Comparison of ENCODE assay signal across 7 cellular contexts in the genomic region with DNA sequence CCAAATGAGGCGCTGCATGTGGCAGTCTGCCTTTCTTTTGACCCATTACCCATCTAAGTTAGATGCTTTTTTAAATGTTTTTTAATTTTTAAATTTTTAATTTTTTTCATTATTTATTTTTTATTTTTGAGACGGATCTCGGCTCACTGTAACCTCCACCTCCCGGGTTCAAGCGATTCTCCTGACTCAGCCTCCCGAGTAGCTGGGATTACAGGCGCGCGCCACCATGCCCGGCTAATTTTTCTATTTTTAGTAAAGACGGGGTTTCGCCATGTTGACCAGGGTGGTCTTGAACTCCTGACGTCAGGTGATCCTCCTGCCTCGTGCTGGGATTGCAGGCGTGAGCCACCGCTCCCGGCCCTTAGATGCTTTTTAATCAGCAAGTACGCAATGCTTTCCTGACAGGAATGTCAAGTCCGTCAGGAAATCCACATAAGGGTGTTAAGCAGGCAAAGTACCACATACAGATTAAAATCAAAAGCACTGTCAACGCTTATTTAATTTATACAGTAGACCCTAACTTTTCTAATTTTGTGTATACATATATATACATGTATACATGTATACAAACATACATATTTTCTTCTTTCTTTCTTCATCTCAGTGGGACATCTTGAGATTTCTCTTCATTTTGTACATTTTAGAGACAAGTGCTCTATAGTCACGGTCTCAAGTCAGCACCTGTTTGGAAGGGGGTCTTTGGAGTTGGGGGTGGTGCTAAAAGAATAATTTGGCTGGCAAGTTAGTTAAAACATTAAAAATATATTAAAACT. TPM values are rescaled to one million over a fixed set of nuclear protein-coding genes. Genes with fewer than 3 reads are reported as not detected.
DNase-seq lines count a peak whose midpoint lies in the region; ATAC-seq and TF ChIP-seq lines count a peak whose summit lies in the region.

No MANE protein-coding gene starts in this region.

- peaks cover 19% of the 10 kb centered on the region for H3K27me3 Mint-ChIP-seq in neural progenitor cell (ENCODE audit: insufficient read depth, low read depth)

- H3K9me2 ChIP-seq in GM23248 (ENCODE audit: insufficient read depth): no peaks in the 10 kb centered on the region

- H3K4me1 Mint-ChIP-seq in neural progenitor cell: peaks cover 21% of the 10 kb centered on the region

- peak overlapping the region; percentile 50 for H3K27ac ChIP-seq in GM23248
- H3K27ac ChIP-seq in neural progenitor cell: no peak overlapping the region

- peaks cover 16% of the 10 kb centered on the region for H3K36me3 Mint-ChIP-seq in neural progenitor cell

- H2AFZ ChIP-seq in GM23248: peak overlapping the region; percentile 46; the same call in 1 of the 2 replicates
- H2AFZ ChIP-seq in neural progenitor cell (replicated peaks): no peak overlapping the region

- H3K4me1 ChIP-seq in GM23248 (ENCODE audit: insufficient read depth) (peaks cover 24% of the 10 kb centered on the region), neural progenitor cell (peaks cover 12% of the 10 kb centered on the region)

- H3K9me3 ChIP-seq in GM23248 (ENCODE audit: low read depth): no peaks in the 10 kb centered on the region
- H3K9me3 ChIP-seq in neural progenitor cell (ENCODE audit: low read depth): no peaks in the 10 kb centered on the region

- H3K27me3 ChIP-seq in GM23248 (replicated peaks; ENCODE audit: insufficient read depth): no peaks in the 10 kb centered on the region
- H3K27me3 ChIP-seq in neural progenitor cell: no peaks in the 10 kb centered on the region

- H3K4me3 ChIP-seq in GM23248 (peak overlapping the region; percentile 50), neural progenitor cell (peak overlapping the region; percentile 26)

- ATAC-seq in GM18858 (IDR thresholded peaks at IDR 0.05; ENCODE audit: unreplicated experiment) (no peak), HG03571 (IDR thresholded peaks at IDR 0.05; ENCODE audit: unreplicated experiment) (no peak)

- peak overlapping the region; percentile 99 for H3K27ac Mint-ChIP-seq in neural progenitor cell

- H3K36me3 ChIP-seq in GM23248 (ENCODE audit: low read depth) (no peaks in the 10 kb centered on the region), neural progenitor cell (peaks cover under 1% of the 10 kb centered on the region)

- H3F3A ChIP-seq in GM23248 (ENCODE audit: insufficient read depth): peaks cover 28% of the 10 kb centered on the region
- peaks cover 22% of the 10 kb centered on the region for H3F3A ChIP-seq in neural progenitor cell (ENCODE audit: low read depth)

- WGBS in GM23248 (ENCODE audit: low coverage in 1 of 2, low lambda C conversion rate in 2 of 2, missing lambda C conversion rate in 2 of 2), 2 experiments: 9 to 10% methylated on average over 21 of the region's 21 CpGs

- H3K9ac ChIP-seq in GM23248 (0 out of 2 replicates have a peak overlapping the region, but pooled peaks have one; percentile 5), neural progenitor cell (no peak overlapping the region)

- H3K9me3 Mint-ChIP-seq in neural progenitor cell: peaks cover 4% of the 10 kb centered on the region

- peak; percentile 75 for DNase-seq in GM23248
- peak; percentile 38 to 64 for DNase-seq in NCI-H524 (lab: John Stamatoyannopoulos, UW)
- peak; percentile 32 for DNase-seq in activated CD8-positive, alpha-beta memory T cell treated with anti-CD3 and anti-CD28 coated beads, Interleukin-2, amount 50 U/mL, for 4 hours
- DNase-seq in fibroblast of gingiva (ENCODE audit: low read depth): peak; percentile 86
- DNase-seq in neural progenitor cell (ENCODE audit: low spot score): peak; percentile 73

- H4K20me1 ChIP-seq in GM23248 (ENCODE audit: insufficient read depth): no peaks in the 10 kb centered on the region
- no peaks in the 10 kb centered on the region for H4K20me1 ChIP-seq in neural progenitor cell (ENCODE audit: low read depth)

- in situ Hi-C loops in GM23248 (cut with MboI): no loop called here

- peak overlapping the region; percentile 95 for H3K4me3 Mint-ChIP-seq in neural progenitor cell

- peak overlapping the region; percentile 76 for H3K4me2 ChIP-seq in GM23248 (ENCODE audit: unreplicated experiment)
- H3K4me2 ChIP-seq in neural progenitor cell: peak overlapping the region; percentile 70

- no peak for TF ChIP-seq CTCF in neural progenitor cell (IDR thresholded peaks at IDR 0.05)

- H3K79me2 ChIP-seq in GM23248 (ENCODE audit: insufficient read depth): 0 out of 2 replicates have a peak, but pooled peaks cover 12% of the 10 kb centered on the region
- H3K79me2 ChIP-seq in neural progenitor cell (ENCODE audit: low read depth): peaks cover 14% of the 10 kb centered on the region

RNA-seq across cellular contexts. Expression of a gene that starts 1.0 kb away (rescaled TPM):
- 26.5 and 28.6 TPM in 2 replicates for total RNA-seq in GM23248 (2014; rRNA removed; shearing (Covaris generic))
- 33.7 and 37.9 TPM in 2 replicates for polyA plus RNA-seq in GM23248 (2016; fragmentation: Nextera tagmentation; extraction: Ambion mirVana)
- 62.2 and 113 TPM in 2 replicates for total RNA-seq in neural progenitor cell (ENCODE audit: low replicate concordance)

Comparison
In these comparisons a context has a peak if more than half of its experiments do, and no peak if none do; other contexts are left out.
1. DNase-seq: peak in every context shown above with its lines; median percentile 86 in fibroblast of gingiva; 75 in GM23248; 73 in neural progenitor cell; 51 in NCI-H524; 32 in activated CD8-positive, alpha-beta memory T cell treated with anti-CD3 and anti-CD28 coated beads, Interleukin-2, amount 50 U/mL, for 4 hours.